Comparison of ENCODE assay signal across 8 cellular contexts in the genomic region with DNA sequence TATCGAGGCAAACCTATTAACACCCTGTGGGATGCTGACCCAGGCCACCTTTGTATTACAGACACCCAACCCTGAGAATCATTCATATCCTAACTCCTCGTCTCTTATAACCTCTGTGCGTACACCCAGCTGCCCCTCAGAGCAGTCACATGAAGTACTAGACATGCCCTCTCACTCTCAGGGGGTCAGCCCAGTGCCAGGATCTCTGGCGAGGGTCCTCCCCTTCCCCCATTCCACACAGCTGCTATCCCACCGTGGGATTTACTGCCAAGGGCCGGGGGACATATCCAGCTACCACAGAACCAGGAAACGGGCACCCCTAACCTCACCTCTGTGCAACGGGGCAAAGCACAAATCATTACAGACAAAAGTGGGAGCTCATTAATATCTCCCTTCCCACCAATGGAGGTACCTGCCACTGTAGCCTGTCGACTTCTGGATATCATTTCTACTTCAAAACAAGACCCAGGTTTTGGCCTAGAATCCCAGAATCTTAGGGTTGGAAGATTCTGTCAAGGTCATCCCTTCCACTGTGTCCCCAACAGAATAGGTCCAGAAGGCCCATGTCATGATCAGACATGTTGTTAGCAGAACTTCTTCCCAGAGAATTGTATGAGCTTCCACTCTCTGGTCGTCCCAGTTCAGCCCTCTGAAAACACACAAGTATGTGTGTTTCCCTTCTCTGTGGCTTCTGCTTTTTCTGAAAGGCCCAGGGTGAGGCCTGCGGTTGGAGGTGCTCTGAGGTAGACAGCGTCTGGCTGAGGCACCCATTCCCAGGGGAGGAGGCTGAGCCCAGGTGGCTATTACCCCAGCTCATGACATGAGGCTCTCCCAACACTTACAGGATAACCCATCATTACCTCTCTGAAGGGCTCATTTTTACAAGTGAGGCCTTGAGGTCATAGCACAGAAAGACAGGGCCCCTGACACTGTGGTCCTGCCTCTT. TPM values are rescaled to one million over a fixed set of nuclear protein-coding genes. Genes with fewer than 3 reads are reported as not detected.
DNase-seq lines count a peak whose midpoint lies in the region; ATAC-seq, FAIRE-seq and TF ChIP-seq lines count a peak whose summit lies in the region.

No MANE protein-coding gene starts in this region.

- peak; percentile 51 for ATAC-seq in GM18873 (IDR thresholded peaks at IDR 0.05; ENCODE audit: low FRiP score, unreplicated experiment)
- ATAC-seq in HG03103 (IDR thresholded peaks at IDR 0.05; ENCODE audit: low read depth, unreplicated experiment): peak; percentile 40
- ATAC-seq in pancreas: no peak

- H3K27ac Mint-ChIP-seq in dendritic cell treated with granulocyte-macrophage colony-stimulating factor and Interleukin-4, amounts not matched to agents 40 ng/mL and 50 ng/mL, for 4 days: peak overlapping the region; percentile 99

- peaks cover 41% of the 10 kb centered on the region for H3K4me1 ChIP-seq in A673 (ENCODE audit: insufficient read depth, low read length, poor library complexity, severe bottlenecking)
- H3K4me1 ChIP-seq in pancreas: peaks cover 51 to 70% (median 67%) of the 10 kb centered on the region in 3 donors

- BruUV-seq in A673 (replicated peaks; lab: Mats Ljungman, UMichigan): TSS peak; percentile 23

- peaks cover 53% of the 10 kb centered on the region for H3K36me3 Mint-ChIP-seq in dendritic cell treated with granulocyte-macrophage colony-stimulating factor and Interleukin-4, amounts not matched to agents 40 ng/mL and 50 ng/mL, for 4 days (ENCODE audit: low read depth)

- H3K9me3 ChIP-seq in A673 (ENCODE audit: low read depth, low read length, poor library complexity, severe bottlenecking) (no peaks in the 10 kb centered on the region), pancreas (no peaks in the 10 kb centered on the region)

- TF ChIP-seq CTCF in A673 (conservative IDR thresholded peaks at IDR 0.05; ENCODE audit: low read depth, low read length): no peak
- TF ChIP-seq CTCF in pancreas (IDR thresholded peaks at IDR 0.05): no peak

- H3K27ac ChIP-seq in A673 (ENCODE audit: low read depth, low read length, poor library complexity, severe bottlenecking): peak overlapping the region; percentile 14
- H3K27ac ChIP-seq in pancreas: peak overlapping the region; percentile 96 to 100 (median 98)

- peaks cover 70% of the 10 kb centered on the region for H3K4me1 Mint-ChIP-seq in dendritic cell treated with granulocyte-macrophage colony-stimulating factor and Interleukin-4, amounts not matched to agents 40 ng/mL and 50 ng/mL, for 4 days (ENCODE audit: low read depth)

- H3K27me3 ChIP-seq in A673 (replicated peaks; ENCODE audit: insufficient read depth, low read depth, low read length, poor library complexity) (no peaks in the 10 kb centered on the region), pancreas (no peaks in the 10 kb centered on the region)

- no peaks in the 10 kb centered on the region for H3K9me3 Mint-ChIP-seq in dendritic cell treated with granulocyte-macrophage colony-stimulating factor and Interleukin-4, amounts not matched to agents 40 ng/mL and 50 ng/mL, for 4 days

- DNase-seq in A673 (ENCODE audit: low spot score) (no peak), T-helper 1 cell (peak; percentile 38 to 52 (median 44)), pancreas (peak in 1 of 6 donors; percentile 15), HCEC 1CT (no peak), H4 (ENCODE audit: low spot score) (no peak)

- H3K4me3 Mint-ChIP-seq in dendritic cell treated with granulocyte-macrophage colony-stimulating factor and Interleukin-4, amounts not matched to agents 40 ng/mL and 50 ng/mL, for 4 days: peak overlapping the region; percentile 77

- WGBS in pancreas, 2 donors: 7% methylated on average over 12 of the region's 12 CpGs

- intact Hi-C loops in A673 (cut with micrococcal nuclease; ENCODE audit: unreplicated experiment) (loop anchor here (5.0 kb wide), 1 partner anchor 357 kb away; no protein-coding TSS in a partner anchor), pancreas (cut with DNase I) (no loop called here)
- intact Hi-C loops in dendritic cell treated with granulocyte-macrophage colony-stimulating factor and Interleukin-4, amounts not matched to agents 40 ng/mL and 50 ng/mL, for 4 days (cut with micrococcal nuclease): loop anchor here (5.0 kb wide), 1 partner anchor 77 kb away; no protein-coding TSS in a partner anchor

- H3K27me3 Mint-ChIP-seq in dendritic cell treated with granulocyte-macrophage colony-stimulating factor and Interleukin-4, amounts not matched to agents 40 ng/mL and 50 ng/mL, for 4 days: no peaks in the 10 kb centered on the region

- POLR2A ChIA-PET in A673 (lab: Charles Lee; ENCODE audit: low non-redundant PET): no interaction called here

- H3K4me3 ChIP-seq in A673 (ENCODE audit: low read depth, low read length, poor library complexity, severe bottlenecking) (no peak overlapping the region), pancreas (peak overlapping the region; percentile 61 to 91 (median 86))

- no peak for FAIRE-seq in pancreas (lab: Jason Lieb, UNC)

- H3K36me3 ChIP-seq in A673 (ENCODE audit: insufficient read depth, low read length, poor library complexity, severe bottlenecking): no peaks in the 10 kb centered on the region
- no peaks in the 10 kb centered on the region for H3K36me3 ChIP-seq in pancreas

- CTCF ChIA-PET in A673 (lab: Charles Lee): interaction anchor here (0.6 to 1.2 kb wide), 4 partner anchors 18 to 1122 kb away, joined by 3 to 8 read pairs (median 4); no protein-coding TSS in a partner anchor

RNA-seq across cellular contexts. Expression of gene TMBIM1, which starts 1.7 kb away (rescaled TPM):
- total RNA-seq in A673 (2021) (40.2 and 43.9 TPM in 2 replicates), pancreas (100 to 1,000 TPM; 147 to 196 (median 170) TPM)
- 10 to 100 TPM; 56.6 to 84.1 TPM for polyA plus RNA-seq in pancreas
- 57.1 and 70.5 TPM in 2 replicates for total RNA-seq in H4 (2014; rRNA removed; shearing (Covaris generic))

RNA-seq across cellular contexts. Expression of gene PNKD, which starts 20.3 kb away (rescaled TPM):
- total RNA-seq in A673 (2021): 36.7 and 44.9 TPM in 2 replicates
- total RNA-seq in pancreas: 10 to 100 TPM; 17.2 to 32.2 (median 21.4) TPM
- 10 to 100 TPM; 48.9 to 89.1 TPM for polyA plus RNA-seq in pancreas
- total RNA-seq in H4 (2014; rRNA removed; shearing (Covaris generic)): 39.6 and 40.2 TPM in 2 replicates

RNA-seq across cellular contexts. Expression of gene AAMP, which starts 20.7 kb away (rescaled TPM):
- total RNA-seq in A673 (2021) (74.7 and 78.8 TPM in 2 replicates), pancreas (10 to 100 TPM; 34.0 to 51.8 (median 39.8) TPM)
- polyA plus RNA-seq in pancreas: 10 to 100 TPM; 46.8 to 85.5 TPM
- 120 and 187 TPM in 2 replicates for total RNA-seq in H4 (2014; rRNA removed; shearing (Covaris generic))

RNA-seq across cellular contexts. Expression of gene GPBAR1, which starts 29.8 kb away (rescaled TPM):
- total RNA-seq in A673 (2021) (0.30 and 0.46 TPM in 2 replicates), pancreas (1 to 10 TPM in 3 of 6 donors, under 1 TPM in 3; 0.12 to 1.8 (median 0.76) TPM)
- polyA plus RNA-seq in pancreas: 1 to 10 TPM; 2.1 to 2.3 TPM
- total RNA-seq in H4 (2014; rRNA removed; shearing (Covaris generic)): 0.37 TPM in 1 of 2 replicates, not detected in the other

Comparison
In these comparisons a context has a peak if more than half of its experiments do, and no peak if none do; other contexts are left out.
1. DNase-seq: peak in T-helper 1 cell (5 of 5); none in A673 (single experiment), HCEC 1CT (single experiment) and H4 (single experiment).
2. ATAC-seq: peak in GM18873 (single experiment) and HG03103 (single experiment); none in pancreas (0 of 4).
3. intact Hi-C loops: an anchor here in A673 (5.0 kb wide) and dendritic cell treated with granulocyte-macrophage colony-stimulating factor and Interleukin-4, amounts not matched to agents 40 ng/mL and 50 ng/mL, for 4 days (5.0 kb wide); none called in pancreas.